ENCODE assay signal across 9 cellular contexts in genomic region chr9:14320272-14321245, GRCh38. TPM values are rescaled to one million over a fixed set of nuclear protein-coding genes. Genes with fewer than 3 reads are reported as not detected.
A peak's percentile ranks its signal among the peaks of the same experiment; 100 is the strongest.
DNase-seq lines count a peak whose midpoint lies in the region; ATAC-seq, FAIRE-seq and TF ChIP-seq lines count a peak whose summit lies in the region.
"Had no signal": no experiment of that assay in that cellular context is flagged by ENCODE, and none has a peak within 500 bp of the region (broad histone marks: within the 10 kb centered on the region; RNA-seq: fewer than 3 reads in every experiment).

No MANE protein-coding gene starts in this region.

- DNase-seq in AG04449 (ENCODE audit: low read depth, low spot score) (peak; percentile 71), GM18507 (ENCODE audit: extremely low spot score, insufficient read length, low read depth) (no peak), SK-N-SH (no peak), fibroblast of mammary gland (ENCODE audit: low read depth) (peak; percentile 99), trophoblast cell (peak; percentile 31 to 61), NCI-H526 treated with DMSO at 0.1 percent for 48 hours (lab: John Stamatoyannopoulos, UW) (no peak)
- no peak for DNase-seq in activated CD8-positive, alpha-beta memory T cell treated with anti-CD3 and anti-CD28 coated beads, Interleukin-2, amount 50 U/mL, for 48 hours

- ATAC-seq in HG03196 (IDR thresholded peaks at IDR 0.05; ENCODE audit: unreplicated experiment), result no peak

- H3K23ac ChIP-seq in trophoblast cell (ENCODE audit: low read length), result no peak overlapping the region

- H3K9me2 ChIP-seq in SK-N-SH, result no peaks in the 10 kb centered on the region

- H3K27me3 ChIP-seq in SK-N-SH (ENCODE audit: insufficient read depth), result no peaks in the 10 kb centered on the region
- no peaks in the 10 kb centered on the region for H3K27me3 ChIP-seq in trophoblast cell (ENCODE audit: insufficient read depth, low read length)

- no peak overlapping the region for H4K8ac ChIP-seq in trophoblast cell (ENCODE audit: low read depth, low read length)

- no peak overlapping the region for H2BK5ac ChIP-seq in trophoblast cell (ENCODE audit: low read depth, low read length, poor library complexity)

- WGBS in SK-N-SH (ENCODE audit: low lambda C conversion rate), result 2% methylated on average over 16 of the region's 16 CpGs
- no CpG with 5 or more reads among the region's 16 CpGs for WGBS in trophoblast cell (ENCODE audit: extremely low coverage, insufficient coverage, insufficient read length)

- peaks cover 23 to 39% of the 10 kb centered on the region in 2 experiments for H3K4me1 ChIP-seq in SK-N-SH (ENCODE audit: control insufficient read depth in 1 of 2, insufficient read depth in 2 of 2, low read depth in 1 of 2, low read length in 1 of 2)
- H3K4me1 ChIP-seq in trophoblast cell (ENCODE audit: control insufficient read depth in 1 of 2, insufficient read depth in 2 of 2, low read length in 2 of 2), result no peaks in the 10 kb centered on the region

- no peaks in the 10 kb centered on the region for H4K20me1 ChIP-seq in SK-N-SH (ENCODE audit: insufficient read depth)

- H2BK120ac ChIP-seq in trophoblast cell (ENCODE audit: insufficient read depth, low read length, poor library complexity), result no peak overlapping the region

- H2AK5ac ChIP-seq in trophoblast cell (ENCODE audit: low read length), result no peak overlapping the region

- H3K4me2 ChIP-seq in SK-N-SH (peak overlapping the region; percentile 88), trophoblast cell (ENCODE audit: low read length) (peak overlapping the region; percentile 9)

- peak overlapping the region; percentile 79 for H2AFZ ChIP-seq in SK-N-SH (ENCODE audit: low read depth)
- no peak overlapping the region for H2AFZ ChIP-seq in trophoblast cell (ENCODE audit: insufficient read depth, low read length, poor library complexity)

- H3K27ac ChIP-seq in SK-N-SH (ENCODE audit: low read depth in 2 of 2, low read length in 1 of 2) (peak overlapping the region; percentile 90 to 99), trophoblast cell (ENCODE audit: low read depth, low read length) (no peak overlapping the region)
- H3K27ac ChIP-seq: neutrophil had no signal

- H3K36me3 ChIP-seq in SK-N-SH (replicated peaks in 1 of 2; ENCODE audit: control insufficient read depth in 1 of 2, insufficient read depth in 2 of 2, low read length in 1 of 2), result no peaks in the 10 kb centered on the region
- no peaks in the 10 kb centered on the region for H3K36me3 ChIP-seq in trophoblast cell (ENCODE audit: control insufficient read depth in 1 of 2, insufficient read depth in 2 of 2, low read length in 2 of 2)
- H3K36me3 ChIP-seq: neutrophil had no signal

- no peak overlapping the region for H3K4ac ChIP-seq in trophoblast cell (ENCODE audit: low read depth, low read length)

- H3K14ac ChIP-seq in trophoblast cell (ENCODE audit: low read length), result no peak overlapping the region

- H3F3A ChIP-seq in SK-N-SH (replicated peaks; ENCODE audit: insufficient read depth), result peaks cover 53% of the 10 kb centered on the region

- H3K79me1 ChIP-seq in trophoblast cell (ENCODE audit: low read length), result peaks cover 12% of the 10 kb centered on the region

- no peak overlapping the region for H4K91ac ChIP-seq in trophoblast cell (ENCODE audit: low read depth, low read length)

- H3K4me3 ChIP-seq in AG04449 (ENCODE audit: low read depth, low read length) (no peak overlapping the region), SK-N-SH (ENCODE audit: low read depth in 2 of 2, low read length in 1 of 2) (peak overlapping the region; percentile 56 to 83), fibroblast of mammary gland (ENCODE audit: control insufficient read depth, low read depth, low read length) (peak overlapping the region; percentile 60), trophoblast cell (ENCODE audit: low read depth, low read length) (no peak overlapping the region)

- no peak for TF ChIP-seq RAD21 in SK-N-SH (IDR thresholded peaks at IDR 0.05; ENCODE audit: low read length)

- no peak overlapping the region for H3K18ac ChIP-seq in trophoblast cell (ENCODE audit: low read length)

- peaks cover 29% of the 10 kb centered on the region for H3K79me2 ChIP-seq in SK-N-SH (ENCODE audit: insufficient read depth)
- H3K79me2 ChIP-seq in trophoblast cell (ENCODE audit: control insufficient read depth, insufficient read depth, low read length, poor library complexity), result peaks cover 9% of the 10 kb centered on the region

- POLR2A ChIA-PET in AG04449 (lab: Yijun Ruan, JAX) (no interaction called here), SK-N-SH (lab: Yijun Ruan, JAX) (no interaction called here)

- H3K9me3 ChIP-seq in SK-N-SH (no peaks in the 10 kb centered on the region), trophoblast cell (ENCODE audit: insufficient read depth, low read depth, low read length) (no peaks in the 10 kb centered on the region)
- H3K9me3 ChIP-seq: neutrophil had no signal

- peak overlapping the region; percentile 90 for H3K9ac ChIP-seq in SK-N-SH
- H3K9ac ChIP-seq in trophoblast cell (ENCODE audit: low read length), result no peak overlapping the region

- H4K12ac ChIP-seq in trophoblast cell (ENCODE audit: low read depth, low read length), result no peak overlapping the region

- H2BK12ac ChIP-seq in trophoblast cell (ENCODE audit: low read length), result no peak overlapping the region

- no peak for TF ChIP-seq CTCF in AG04449 (IDR thresholded peaks at IDR 0.05; ENCODE audit: insufficient read depth, low read length, missing control alignments)
- TF ChIP-seq CTCF in SK-N-SH (IDR thresholded peaks at IDR 0.05), result no peak
- TF ChIP-seq CTCF in fibroblast of mammary gland (conservative IDR thresholded peaks at IDR 0.05; ENCODE audit: control insufficient read depth, insufficient read depth, low read depth, low read length), result no peak

- CTCF ChIA-PET in AG04449 (lab: Yijun Ruan, JAX) (no interaction called here), SK-N-SH (lab: Yijun Ruan, JAX) (interaction anchor here (1.2 to 1.6 kb wide), 2 partner anchors 33 to 109 kb away, joined by 3 to 5 read pairs; no protein-coding TSS in a partner anchor)

- FAIRE-seq in GM18507 (lab: Jason Lieb, UNC), result peak; percentile 77

- TF ChIP-seq EP300 in SK-N-SH (IDR thresholded peaks at IDR 0.05; ENCODE audit: borderline replicate concordance in 1 of 2, low read depth in 1 of 2, low read length in 1 of 2), result peak in 1 of 2 experiments; percentile 26; a peak in 1 of 4 replicates

TF ChIP-seq in SK-N-SH, 30 proteins besides CTCF, POLR2A, EP300 and RAD21:
- TF ChIP-seq JUND (IDR thresholded peaks at IDR 0.05) (no peak), POLR2AphosphoS5 (IDR thresholded peaks at IDR 0.05; ENCODE audit: low read depth, low read length) (peak; percentile 47; the same call in 1 of the 2 replicates), GABPA (IDR thresholded peaks at IDR 0.05; ENCODE audit: low read depth) (no peak), SIN3A (IDR thresholded peaks at IDR 0.05; ENCODE audit: borderline replicate concordance, low read depth, low read length) (0 out of 2 replicates have a peak, but pooled peaks have one; percentile 30), SMC3 (IDR thresholded peaks at IDR 0.05; ENCODE audit: low read depth, low read length) (no peak), PBX3 (IDR thresholded peaks at IDR 0.05) (peak; percentile 68), MEF2A (IDR thresholded peaks at IDR 0.05; ENCODE audit: borderline replicate concordance, low read depth) (no peak), TCF12 (IDR thresholded peaks at IDR 0.05) (peak; percentile 53; the same call in 1 of the 2 replicates), NFIC (IDR thresholded peaks at IDR 0.05; ENCODE audit: borderline replicate concordance) (peak; percentile 13; the same call in 1 of the 2 replicates), MAX (IDR thresholded peaks at IDR 0.05; ENCODE audit: low read depth) (peak; percentile 17; the same call in 1 of the 2 replicates), RXRA (IDR thresholded peaks at IDR 0.05; ENCODE audit: borderline replicate concordance, low read depth) (peak; percentile 72; the same call in 1 of the 2 replicates), TEAD4 (IDR thresholded peaks at IDR 0.05; ENCODE audit: borderline replicate concordance, insufficient read depth) (peak; percentile 34; the same call in 1 of the 2 replicates)
TF ChIP-seq in SK-N-SH: peak in this region for 8.

RNA-seq across cellular contexts. Expression of gene NFIB, which starts 6.6 kb away (rescaled TPM):
- polyA plus RNA-seq in SK-N-SH (2012; rRNA removed), result 8.1 and 9.2 TPM in 2 replicates
- 9.4 TPM in 2 replicates for polyA plus RNA-seq in SK-N-SH (2012; cell fraction: cytosol; rRNA removed)
- polyA plus RNA-seq in SK-N-SH (2012; cell fraction: nucleus; rRNA removed), result 12.0 and 18.7 TPM in 2 replicates
- polyA plus RNA-seq in trophoblast cell (2013), result 0.96 and 1.2 TPM in 2 replicates

Comparison
In these comparisons a context has a peak if more than half of its experiments do, and no peak if none do; other contexts are left out.
1. DNase-seq: peak in AG04449 (single experiment), fibroblast of mammary gland (single experiment) and trophoblast cell (2 of 2); none in GM18507 (single experiment), SK-N-SH (single experiment), activated CD8-positive, alpha-beta memory T cell treated with anti-CD3 and anti-CD28 coated beads, Interleukin-2, amount 50 U/mL, for 48 hours (single experiment) and NCI-H526 treated with DMSO at 0.1 percent for 48 hours (single experiment).
2. H3K4me3 ChIP-seq: peak in SK-N-SH (2 of 2) and fibroblast of mammary gland (single experiment); none in AG04449 (single experiment) and trophoblast cell (single experiment).